In the genomic region with DNA sequence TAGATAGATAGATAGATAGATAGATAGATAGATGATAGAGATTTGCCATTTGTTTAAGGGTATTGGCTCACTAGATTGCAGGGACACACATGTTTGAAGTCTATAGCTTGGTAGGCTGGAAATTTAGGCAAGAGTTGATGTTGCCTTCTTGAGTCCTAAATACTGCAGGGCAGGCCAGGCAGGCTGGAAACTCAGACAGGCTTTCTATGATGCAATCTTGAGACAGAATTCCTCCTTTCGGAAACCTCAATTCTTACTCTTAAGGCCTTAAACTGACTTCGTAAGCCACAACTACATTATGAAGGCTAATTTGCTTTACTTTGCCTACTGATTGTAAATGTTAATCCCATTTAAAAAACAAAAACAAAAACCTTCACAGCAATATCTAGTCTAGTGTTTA, we compare ENCODE assay signal across 17 cellular contexts.
A peak's percentile ranks its signal among the peaks of the same experiment; 100 is the strongest.
DNase-seq lines count a peak whose midpoint lies in the region; ATAC-seq and TF ChIP-seq lines count a peak whose summit lies in the region.
"Had no signal": no experiment of that assay in that cellular context is flagged by ENCODE, and none has a peak within 500 bp of the region (broad histone marks: within the 10 kb centered on the region; RNA-seq: fewer than 3 reads in every experiment).

No MANE protein-coding gene starts in this region.

- ATAC-seq in heart left ventricle, result no peak
- ATAC-seq: Panc1, Right ventricle myocardium inferior had no signal

- no peak overlapping the region for H3K9ac ChIP-seq in mesendoderm (ENCODE audit: low read length)

- no peak overlapping the region for H3K56ac ChIP-seq in mesendoderm (ENCODE audit: low read length)

- no peak overlapping the region for H3K23ac ChIP-seq in mesendoderm (ENCODE audit: low read length)

- no peaks in the 10 kb centered on the region for H3K79me1 ChIP-seq in mesendoderm (ENCODE audit: low read length)

- H3K4ac ChIP-seq in mesendoderm (ENCODE audit: low read depth, low read length), result no peak overlapping the region

- no peak overlapping the region for H3K4me3 ChIP-seq in AG09309 (ENCODE audit: control insufficient read depth, low read depth, low read length)
- no peak overlapping the region for H3K4me3 ChIP-seq in choroid plexus epithelial cell (ENCODE audit: low read depth, low read length)
- H3K4me3 ChIP-seq in mesendoderm (ENCODE audit: low read length), result no peak overlapping the region
- no peak overlapping the region for H3K4me3 ChIP-seq in heart left ventricle
- H3K4me3 ChIP-seq in spleen, result no peak overlapping the region
- H3K4me3 ChIP-seq: SK-N-MC had no signal

- no CpG with 5 or more reads among the region's 2 CpGs for WGBS in mesendoderm (ENCODE audit: extremely low coverage, insufficient coverage, low lambda C conversion rate)
- WGBS in heart left ventricle, 4 donors, result 93 to 98% (median 97%) methylated on average over 2 of the region's 2 CpGs
- 82 to 100% (median 91%) methylated on average over 2 of the region's 2 CpGs for WGBS in spleen, 5 donors

- H2AK5ac ChIP-seq in mesendoderm (ENCODE audit: low read length), result no peak overlapping the region

- no peaks in the 10 kb centered on the region for H3K9me3 ChIP-seq in heart left ventricle
- no peaks in the 10 kb centered on the region for H3K9me3 ChIP-seq in spleen

- H2BK15ac ChIP-seq in mesendoderm (replicated peaks; ENCODE audit: low read depth), result no peak overlapping the region

- H3K36me3 ChIP-seq in mesendoderm (ENCODE audit: control insufficient read depth, insufficient read depth, low read length), result no peaks in the 10 kb centered on the region
- H3K36me3 ChIP-seq in heart left ventricle, result no peaks in the 10 kb centered on the region
- H3K36me3 ChIP-seq in spleen, result no peaks in the 10 kb centered on the region

- no peak for TF ChIP-seq CTCF in AG09309 (IDR thresholded peaks at IDR 0.05; ENCODE audit: control insufficient read depth, insufficient read depth, low read depth, low read length, missing control alignments)
- no peak for TF ChIP-seq CTCF in choroid plexus epithelial cell (conservative IDR thresholded peaks at IDR 0.05; ENCODE audit: low read depth, low read length)
- no peak for TF ChIP-seq CTCF in heart left ventricle (IDR thresholded peaks at IDR 0.05)
- TF ChIP-seq CTCF in spleen (IDR thresholded peaks at IDR 0.05 in 8 of 11, conservative IDR thresholded peaks at IDR 0.05 in 3 of 11), result no peak

- no peak overlapping the region for H3K4me2 ChIP-seq in mesendoderm (ENCODE audit: low read length)

- no peak overlapping the region for H2BK5ac ChIP-seq in mesendoderm (ENCODE audit: low read length)

- H3K27ac ChIP-seq in mesendoderm (ENCODE audit: low read depth, low read length) (no peak overlapping the region), heart left ventricle (no peak overlapping the region), spleen (no peak overlapping the region)
- H3K27ac ChIP-seq: C4-2B, SK-N-MC had no signal

- no peaks in the 10 kb centered on the region for H3K79me2 ChIP-seq in mesendoderm (ENCODE audit: control insufficient read depth, insufficient read depth, low read length)

- peak; percentile 2 for DNase-seq in AG09309 (ENCODE audit: low read depth)
- DNase-seq in MV-4-11 (lab: John Stamatoyannopoulos, UW), result peak; percentile 43
- DNase-seq in choroid plexus epithelial cell (ENCODE audit: low read depth), result peak; percentile 13
- peak; percentile 38 for DNase-seq in mesendoderm
- DNase-seq in foreskin melanocyte, result no peak
- DNase-seq in heart left ventricle, result no peak
- no peak for DNase-seq in amygdala (lab: John Stamatoyannopoulos, UW)
- no peak for DNase-seq in spleen
- DNase-seq: COR-L47, NCI-H1417 treated with DMSO at 0.1 percent for 48 hours, NCI-H2029, NCI-H2171 treated with DMSO at 0.1 percent for 48 hours, NCI-H774 had no signal

- intact Hi-C loops in heart left ventricle (cut with DNase I) (no loop called here), spleen (cut with DNase I; ENCODE audit: low total_unique reads) (no loop called here)

- H2BK120ac ChIP-seq in mesendoderm (ENCODE audit: low read depth, low read length), result no peak overlapping the region

- no peak for TF ChIP-seq POLR2A in heart left ventricle (IDR thresholded peaks at IDR 0.05)
- TF ChIP-seq POLR2A in spleen (IDR thresholded peaks at IDR 0.05), result no peak

- no peak overlapping the region for H3K18ac ChIP-seq in mesendoderm (ENCODE audit: low read length)

- H3K27me3 ChIP-seq in mesendoderm (ENCODE audit: insufficient read depth, low read length, poor library complexity) (no peaks in the 10 kb centered on the region), heart left ventricle (no peaks in the 10 kb centered on the region), spleen (replicated peaks in 1 of 7) (no peaks in the 10 kb centered on the region)

- no peaks in the 10 kb centered on the region for H3K4me1 ChIP-seq in mesendoderm (ENCODE audit: control insufficient read depth, low read depth, low read length)
- peaks cover 0 to 22% (median 15%) of the 10 kb centered on the region in 12 donors for H3K4me1 ChIP-seq in heart left ventricle
- no peaks in the 10 kb centered on the region for H3K4me1 ChIP-seq in spleen

- no peak overlapping the region for H4K5ac ChIP-seq in mesendoderm (ENCODE audit: low read length)

- H4K8ac ChIP-seq in mesendoderm (ENCODE audit: low read depth, low read length), result no peak overlapping the region

Comparison
In these comparisons a context has a peak if more than half of its experiments do, and no peak if none do; other contexts are left out.
1. DNase-seq: peak in AG09309 (single experiment), MV-4-11 (single experiment), choroid plexus epithelial cell (single experiment) and mesendoderm (single experiment); none in foreskin melanocyte (single experiment), heart left ventricle (0 of 5), amygdala (0 of 56) and spleen (single experiment).